In the genomic region with DNA sequence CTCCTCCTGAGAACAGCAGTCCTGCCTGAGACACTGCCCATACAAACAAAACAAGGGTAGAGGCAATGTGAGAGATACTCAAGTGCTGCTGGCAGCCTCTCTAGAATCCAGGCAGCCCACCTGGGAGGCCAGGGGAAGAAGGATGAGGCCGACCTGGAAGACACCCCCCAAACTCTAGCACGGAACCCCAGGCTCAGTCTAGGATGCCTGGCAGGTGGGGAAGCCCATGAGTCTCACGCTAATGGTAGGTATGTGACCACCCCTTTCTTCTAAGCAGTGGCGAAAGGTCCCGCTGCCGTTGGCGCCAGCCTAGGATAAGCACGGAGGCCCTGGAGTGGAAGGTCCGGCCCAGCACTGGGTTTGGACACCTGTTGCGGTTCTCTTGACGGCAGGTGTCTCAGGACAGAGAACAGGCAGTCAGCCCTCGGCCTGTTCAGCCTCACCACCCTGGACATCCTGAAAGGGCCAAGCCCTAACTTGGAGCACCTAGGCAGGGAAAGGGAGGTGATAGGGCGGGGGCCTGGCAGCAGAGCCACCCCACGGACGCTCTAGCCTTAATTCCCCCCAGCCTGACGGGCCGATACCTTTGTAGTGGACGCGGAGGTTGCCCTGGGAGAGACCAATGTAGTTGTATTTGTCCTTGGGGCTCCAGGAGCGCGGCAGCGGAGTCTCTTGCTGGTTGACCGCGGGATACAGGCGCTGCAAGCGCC, we compare ENCODE assay signal across 7 cellular contexts. TPM values are rescaled to one million over a fixed set of nuclear protein-coding genes. Genes with fewer than 3 reads are reported as not detected.
A peak's percentile ranks its signal among the peaks of the same experiment; 100 is the strongest.
DNase-seq lines count a peak whose midpoint lies in the region; ATAC-seq and TF ChIP-seq lines count a peak whose summit lies in the region.

No MANE protein-coding gene starts in this region.

- H3K9me3 Mint-ChIP-seq in brain: no peaks in the 10 kb centered on the region

- peak overlapping the region; percentile 80 for H3K27ac ChIP-seq in HL-60 (replicated peaks)
- peak overlapping the region; percentile 73 to 88 for H3K27ac ChIP-seq in liver (ENCODE audit: low read depth in 1 of 2, low read length in 2 of 2)
- peak overlapping the region; percentile 31 to 76 (median 58) for H3K27ac ChIP-seq in thyroid gland

- H3K4me3 Mint-ChIP-seq in brain: peak overlapping the region; percentile 93 to 96 (median 94)

- H3K27me3 ChIP-seq in HL-60 (ENCODE audit: insufficient read depth, poor library complexity, severe bottlenecking) (no peaks in the 10 kb centered on the region), liver (ENCODE audit: control insufficient read depth in 4 of 4, insufficient read depth in 4 of 4, low read length in 3 of 4) (no peaks in the 10 kb centered on the region), thyroid gland (no peaks in the 10 kb centered on the region)

- peaks cover 9% of the 10 kb centered on the region for H3K27me3 Mint-ChIP-seq in brain

- TF ChIP-seq RAD21 in liver (IDR thresholded peaks at IDR 0.05): no peak

- peak overlapping the region; percentile 84 to 96 (median 94) for H3K27ac Mint-ChIP-seq in brain

- H3K4me3 ChIP-seq in HL-60 (replicated peaks; ENCODE audit: insufficient read depth, low read length) (peak overlapping the region; percentile 80), liver (ENCODE audit: low read depth in 1 of 3, low read length in 3 of 3) (peak overlapping the region; percentile 83 to 97 (median 85)), thyroid gland (replicated peaks in 1 of 3) (peak overlapping the region; percentile 21 to 77 (median 64))

- no peak for TF ChIP-seq CTCF in HL-60 (IDR thresholded peaks at IDR 0.05; ENCODE audit: insufficient read depth, low read length)
- no peak for TF ChIP-seq CTCF in brain (conservative IDR thresholded peaks at IDR 0.05)
- TF ChIP-seq CTCF in liver (IDR thresholded peaks at IDR 0.05; ENCODE audit: low read depth, low read length, missing input control): no peak
- TF ChIP-seq CTCF in thyroid gland (IDR thresholded peaks at IDR 0.05): no peak

- peaks cover 54% of the 10 kb centered on the region for H3K4me1 Mint-ChIP-seq in brain

- no peak for TF ChIP-seq POLR2A in thyroid gland (IDR thresholded peaks at IDR 0.05)

- peaks cover 45% of the 10 kb centered on the region for H3K36me3 Mint-ChIP-seq in brain

- H3K36me3 ChIP-seq in liver (ENCODE audit: control insufficient read depth in 4 of 4, insufficient read depth in 3 of 4, low read depth in 1 of 4, low read length in 3 of 4) (peaks cover 0 to 15% (median 7%) of the 10 kb centered on the region in 4 donors), thyroid gland (no peaks in the 10 kb centered on the region)

- H3K4me1 ChIP-seq in liver (ENCODE audit: control insufficient read depth in 4 of 4, insufficient read depth in 4 of 4, low read length in 3 of 4): peaks cover 7 to 41% (median 35%) of the 10 kb centered on the region in 4 donors
- H3K4me1 ChIP-seq in thyroid gland: peaks cover 17 to 21% of the 10 kb centered on the region in 2 donors

- ATAC-seq in GM19025 (IDR thresholded peaks at IDR 0.05; ENCODE audit: low read depth, unreplicated experiment) (peak; percentile 0), HG03159 (IDR thresholded peaks at IDR 0.05; ENCODE audit: unreplicated experiment) (no peak)

- intact Hi-C loops in thyroid gland (cut with DNase I): loop anchor here (5.0 kb wide), 1 partner anchor 36 kb away; a partner anchor contains a TSS

- peak in 1 of 2 experiments; percentile 14 for DNase-seq in HL-60 (ENCODE audit: low read depth in 1 of 2, low spot score in 1 of 2)
- DNase-seq in thyroid gland: peak; percentile 35 to 46
- no peak for DNase-seq in NCI-H1436 treated with DMSO at 0.1 percent for 48 hours (lab: John Stamatoyannopoulos, UW)

- H3K9me3 ChIP-seq in liver (ENCODE audit: control insufficient read depth in 4 of 4, low read length in 3 of 4) (no peaks in the 10 kb centered on the region), thyroid gland (no peaks in the 10 kb centered on the region)

- peak overlapping the region; percentile 71 to 89 for H3K9ac ChIP-seq in liver (ENCODE audit: low read depth in 1 of 2, low read length in 2 of 2)

- WGBS in liver: under 1% methylated on average over 26 of the region's 26 CpGs
- 0 to 2% methylated on average over 8 to 26 of the region's 26 CpGs for WGBS in thyroid gland, 2 donors

TF ChIP-seq in liver, 16 proteins besides CTCF, POLR2A, EP300 and RAD21:
- TF ChIP-seq YY1 (IDR thresholded peaks at IDR 0.05) (no peak), FOXA1 (IDR thresholded peaks at IDR 0.05) (no peak)

RNA-seq across cellular contexts. Expression of a gene that starts 0.5 kb away (rescaled TPM):
- polyA plus RNA-seq in brain (ENCODE audit: insufficient read depth, low read depth, low replicate concordance) (12.6 TPM), liver (10 to 100 TPM; 14.9 to 15.5 TPM)
- total RNA-seq in liver (10 to 100 TPM in 1 of 2 donors, 1 to 10 TPM in 1; 9.8 to 12.8 TPM), thyroid gland (10 to 100 TPM in 2 of 4 donors, 1 to 10 TPM in 2; 9.2 to 13.0 (median 11.0) TPM)

RNA-seq across cellular contexts. Expression of a gene that starts 0.8 kb away (rescaled TPM):
- polyA plus RNA-seq in brain (ENCODE audit: insufficient read depth, low read depth, low replicate concordance) (1.8 TPM), liver (1 to 10 TPM in 1 of 2 donors, under 1 TPM in 1; 0.62 to 1.5 TPM)
- total RNA-seq in liver (under 1 TPM; 0.09 to 0.75 TPM), thyroid gland (1 to 10 TPM in 2 of 4 donors, under 1 TPM in 2; 0.34 to 3.2 (median 0.93) TPM)

RNA-seq across cellular contexts. Expression of a gene that starts 36.2 kb away (rescaled TPM):
- polyA plus RNA-seq in brain (ENCODE audit: insufficient read depth, low read depth, low replicate concordance) (42.7 TPM), liver (1 to 10 TPM; 6.7 to 9.5 TPM)
- total RNA-seq in liver (10 to 100 TPM; 14.1 to 19.7 TPM), thyroid gland (10 to 100 TPM; 53.5 to 79.0 (median 67.8) TPM)

RNA-seq across cellular contexts. Expression of a gene that starts 40.9 kb away (rescaled TPM):
- polyA plus RNA-seq in brain (ENCODE audit: insufficient read depth, low read depth, low replicate concordance) (181 TPM), liver (10 to 100 TPM; 51.0 to 58.7 TPM)
- total RNA-seq in liver (10 to 100 TPM; 27.4 to 69.5 TPM), thyroid gland (100 to 1,000 TPM in 1 of 4 donors, 10 to 100 TPM in 3; 31.6 to 153 (median 58.4) TPM)

RNA-seq across cellular contexts. Expression of a gene that starts 41.6 kb away (rescaled TPM):
- 23.9 TPM for polyA plus RNA-seq in brain (ENCODE audit: insufficient read depth, low read depth, low replicate concordance)
- 10 to 100 TPM; 15.9 to 22.7 TPM for total RNA-seq in liver
- 10 to 100 TPM; 11.4 to 26.9 TPM for polyA plus RNA-seq in liver
- total RNA-seq in thyroid gland: 10 to 100 TPM; 15.7 to 43.8 (median 26.2) TPM
